ENCODE assay signal across 12 cellular contexts in genomic region chr5:172197775-172198174, GRCh38. TPM values are rescaled to one million over a fixed set of nuclear protein-coding genes. Genes with fewer than 3 reads are reported as not detected.
DNase-seq lines count a peak whose midpoint lies in the region; ATAC-seq, FAIRE-seq and TF ChIP-seq lines count a peak whose summit lies in the region.
"Not testable (repeated sequence)": the region's sequence is repeated elsewhere in the genome, so short reads cannot be mapped to it uniquely, and the experiment has no call there.
"Had no signal": no experiment of that assay in that cellular context is flagged by ENCODE, and none has a peak within 500 bp of the region (broad histone marks: within the 10 kb centered on the region; RNA-seq: fewer than 3 reads in every experiment).

No MANE protein-coding gene starts in this region.

- not testable (repeated sequence) for H3K4ac ChIP-seq in H1 (replicated peaks; ENCODE audit: insufficient read length, low read depth, low read length)

- not testable (repeated sequence) for H3K4me1 ChIP-seq in A549; HCT116 (ENCODE audit: control insufficient read depth in 1 of 2, insufficient read depth in 2 of 2, low read length in 2 of 2); H1 (replicated peaks in 1 of 4; ENCODE audit: control insufficient read depth in 3 of 4, insufficient read depth in 4 of 4, low read length in 3 of 4)
- peaks cover 12% of the 10 kb centered on the region for H3K4me1 ChIP-seq in HepG2 (ENCODE audit: insufficient read depth, low read length)

- not testable (repeated sequence) for H3K14ac ChIP-seq in H1 (ENCODE audit: insufficient read length)

- H3K4me1 Mint-ChIP-seq in WTC11: not testable (repeated sequence)

- not testable (repeated sequence) for TF ChIP-seq CTCF in A549 (IDR thresholded peaks at IDR 0.05); HCT116 (IDR thresholded peaks at IDR 0.05 in 2 of 3, conservative IDR thresholded peaks at IDR 0.05 in 1 of 3; ENCODE audit: borderline replicate concordance in 1 of 3, insufficient read depth in 1 of 3, low read depth in 2 of 3, low read length in 2 of 3); WTC11 (IDR thresholded peaks at IDR 0.05); H1 (IDR thresholded peaks at IDR 0.05; ENCODE audit: control extremely low read depth in 1 of 3, insufficient read depth in 1 of 3, low read depth in 1 of 3, low read length in 3 of 3); HepG2 (CRISPR knock-in tag; IDR thresholded peaks at IDR 0.05)

- CTCF ChIA-PET in A549 (lab: Yijun Ruan, JAX): interaction anchor here (0.6 to 5.5 kb wide), 2 partner anchors 9 to 72 kb away, joined by 6 to 49 read pairs; partner anchors contain the start of gene STK10
- CTCF ChIA-PET in HCT116 (lab: Charles Lee): interaction anchor here (1.0 kb wide), 1 partner anchor 9 kb away, joined by 4 read pairs; the partner anchor contains the start of gene STK10
- CTCF ChIA-PET in WTC11 (lab: Charles Lee); HepG2 (lab: Yijun Ruan, JAX; ENCODE audit: low intra/inter-chr PET ratio, low total read pairs): not testable (repeated sequence)
- CTCF ChIA-PET in H1 (lab: Charles Lee; ENCODE audit: partially characterized antibody): interaction anchor here (0.6 to 1.8 kb wide), 4 partner anchors 9 to 95 kb away, joined by 3 to 9 read pairs (median 5); partner anchors contain the start of gene STK10

- H4K8ac ChIP-seq in H1 (ENCODE audit: extremely low read depth, insufficient read depth, low read length): not testable (repeated sequence)

- H3K27ac Mint-ChIP-seq in WTC11: not testable (repeated sequence)

- BruUV-seq in HCT116 (replicated peaks; lab: Mats Ljungman, UMichigan); HepG2 (replicated peaks; lab: Mats Ljungman, UMichigan): not testable (repeated sequence)

- not testable (repeated sequence) for H3K23me2 ChIP-seq in H1 (ENCODE audit: low read depth, low read length)

- not testable (repeated sequence) for H3K36me3 Mint-ChIP-seq in WTC11

- not testable (repeated sequence) for TF ChIP-seq EP300 in A549 (IDR thresholded peaks at IDR 0.05); H1 (IDR thresholded peaks at IDR 0.05; ENCODE audit: borderline replicate concordance in 1 of 2, low read depth in 2 of 2, low read length in 2 of 2); HepG2 (IDR thresholded peaks at IDR 0.05; ENCODE audit: low read depth in 2 of 2, low read length in 2 of 2); HepG2 (CRISPR knock-in tag; IDR thresholded peaks at IDR 0.05; ENCODE audit: borderline replicate concordance)

- not testable (repeated sequence) for H3K4me3 Mint-ChIP-seq in WTC11

- H3K27me3 Mint-ChIP-seq in WTC11 (ENCODE audit: low read depth): not testable (repeated sequence)

- not testable (repeated sequence) for H3K27ac ChIP-seq in A549; HCT116 (ENCODE audit: low read depth, low read length); H1 (ENCODE audit: low read depth, low read length); HepG2 (ENCODE audit: extremely low read length, insufficient read depth, low read length)

- H3K23ac ChIP-seq in H1 (ENCODE audit: insufficient read length): not testable (repeated sequence)

- not testable (repeated sequence) for H3K9me3 ChIP-seq in A549; HCT116 (ENCODE audit: control insufficient read depth in 1 of 2, insufficient read depth in 1 of 2, low read depth in 1 of 2, low read length in 2 of 2); H1 (ENCODE audit: insufficient read depth in 2 of 2, low read depth in 1 of 2, low read length in 1 of 2); HepG2 (ENCODE audit: low read length)

- peaks cover 10% of the 10 kb centered on the region for H3K9me3 Mint-ChIP-seq in WTC11

- not testable (repeated sequence) for H2BK120ac ChIP-seq in H1 (replicated peaks; ENCODE audit: low read depth, low read length)

- H2AFZ ChIP-seq in HCT116 (ENCODE audit: low read depth, low read length, poor library complexity, severe bottlenecking); H1 (ENCODE audit: low read length); HepG2 (ENCODE audit: low read length): not testable (repeated sequence)

- TF ChIP-seq RAD21 in A549 (conservative IDR thresholded peaks at IDR 0.05 in 1 of 2, IDR thresholded peaks at IDR 0.05 in 1 of 2); HCT116 (IDR thresholded peaks at IDR 0.05; ENCODE audit: low read depth); H1 (IDR thresholded peaks at IDR 0.05 in 1 of 2, conservative IDR thresholded peaks at IDR 0.05 in 1 of 2; ENCODE audit: low read depth in 2 of 2, low read length in 2 of 2); HepG2 (CRISPR knock-in tag; IDR thresholded peaks at IDR 0.05): not testable (repeated sequence)

- H3K9ac ChIP-seq in HCT116 (ENCODE audit: low read length); H1 (replicated peaks in 1 of 4; ENCODE audit: extremely low read depth in 1 of 4, low read depth in 3 of 4, low read length in 3 of 4); HepG2 (ENCODE audit: insufficient read depth, low read depth, low read length): not testable (repeated sequence)

- H3K4me2 ChIP-seq in A549; HCT116 (ENCODE audit: low read length); H1 (ENCODE audit: insufficient read depth in 1 of 2, low read depth in 2 of 2, low read length in 2 of 2); HepG2 (ENCODE audit: low read depth, low read length): not testable (repeated sequence)

- not testable (repeated sequence) for H4K91ac ChIP-seq in H1 (replicated peaks; ENCODE audit: insufficient read length, low read length)

- RAD21 ChIA-PET in HCT116 (lab: Charles Lee; ENCODE audit: low non-redundant PET in 1 of 2, low total read pairs in 2 of 2, uncharacterized antibody in 2 of 2, unreplicated experiment in 2 of 2): not testable (repeated sequence)

- H3K9me2 ChIP-seq in HCT116 (ENCODE audit: insufficient read depth): not testable (repeated sequence)

- H3K18ac ChIP-seq in H1 (ENCODE audit: extremely low read depth, low read length): not testable (repeated sequence)

- H2BK20ac ChIP-seq in H1 (ENCODE audit: low read length): not testable (repeated sequence)

- H2AK5ac ChIP-seq in H1 (ENCODE audit: low read depth, low read length): not testable (repeated sequence)

- H3K79me1 ChIP-seq in H1 (ENCODE audit: low read depth, low read length): not testable (repeated sequence)

- FAIRE-seq in A549 (lab: Jason Lieb, UNC); H1 (lab: Jason Lieb, UNC); HepG2 (lab: Jason Lieb, UNC): not testable (repeated sequence)

- H3K56ac ChIP-seq in H1 (replicated peaks; ENCODE audit: insufficient read length, low read depth, low read length): not testable (repeated sequence)

- in situ Hi-C loops in HepG2 (cut with HindIII; ENCODE audit: extremely low pct_ligation_motif_present, low pct_unique_long_range_greater_than_20kb): not testable (repeated sequence)

- not testable (repeated sequence) for H3K79me2 ChIP-seq in HCT116 (ENCODE audit: insufficient read depth, low read length); H1 (ENCODE audit: control insufficient read depth in 1 of 2, insufficient read depth in 2 of 2, low read length in 2 of 2); HepG2 (ENCODE audit: insufficient read depth, low read length)

- H2BK12ac ChIP-seq in H1 (ENCODE audit: low read depth, low read length): not testable (repeated sequence)

- WGBS in A549 (ENCODE audit: missing lambda C conversion rate): 72% methylated on average over 4 of the region's 4 CpGs
- 91% methylated on average over 4 of the region's 4 CpGs; no CpG with 5 or more reads in 1 of the 2 experiments for WGBS in H1 (ENCODE audit: extremely low coverage in 1 of 2, insufficient coverage in 1 of 2, insufficient read length in 1 of 2, insufficient replicate concordance in 2 of 2, low coverage in 1 of 2, low lambda C conversion rate in 2 of 2, missing lambda C conversion rate in 1 of 2), 2 experiments
- 63% methylated on average over 4 of the region's 4 CpGs for WGBS in HepG2 (ENCODE audit: low lambda C conversion rate)

- ATAC-seq in A549, HCT116, WTC11, HepG2: not testable (repeated sequence)

- not testable (repeated sequence) for H3K27me3 ChIP-seq in HCT116 (ENCODE audit: insufficient read depth, low read length); H1 (replicated peaks in 1 of 4; ENCODE audit: control insufficient read depth in 3 of 4, extremely low read depth in 1 of 4, insufficient read depth in 3 of 4, low read length in 3 of 4); HepG2 (ENCODE audit: control insufficient read depth in 1 of 2, insufficient read depth in 2 of 2, low read length in 2 of 2)

- TF ChIP-seq POLR2A in A549 (IDR thresholded peaks at IDR 0.05; ENCODE audit: low read length); HCT116 (IDR thresholded peaks at IDR 0.05; ENCODE audit: borderline replicate concordance, extremely low read depth, insufficient read depth, insufficient read length); H1 (IDR thresholded peaks at IDR 0.05; ENCODE audit: control extremely low read depth in 1 of 2, low read depth in 2 of 2, low read length in 2 of 2); HepG2 (IDR thresholded peaks at IDR 0.05; ENCODE audit: insufficient read depth in 1 of 2, low read depth in 2 of 2, low read length in 2 of 2): not testable (repeated sequence)

- not testable (repeated sequence) for DNase-seq in A549 (ENCODE audit: low read depth in 1 of 2, low spot score in 1 of 2); HCT116 (ENCODE audit: low read depth, low spot score); WTC11 (ENCODE audit: low spot score); H1 (ENCODE audit: low read depth in 1 of 2, low spot score in 2 of 2); HepG2 (ENCODE audit: low spot score)

- H2BK15ac ChIP-seq in H1 (ENCODE audit: low read length): not testable (repeated sequence)

- not testable (repeated sequence) for H3K4me3 ChIP-seq in A549; HCT116 (replicated peaks in 1 of 2; ENCODE audit: low read depth in 1 of 2, low read length in 2 of 2); H1 (ENCODE audit: extremely low read depth in 1 of 4, insufficient read depth in 2 of 4, low read depth in 3 of 4, low read length in 4 of 4); HepG2 (replicated peaks in 1 of 3; ENCODE audit: insufficient read depth in 1 of 3, low read depth in 2 of 3, low read length in 3 of 3)

- intact Hi-C loops in HCT116 (cut with micrococcal nuclease); HepG2 (cut with micrococcal nuclease; ENCODE audit: unreplicated experiment): not testable (repeated sequence)

- H4K5ac ChIP-seq in H1 (ENCODE audit: insufficient read length, low read depth, low read length): not testable (repeated sequence)

- not testable (repeated sequence) for H2BK5ac ChIP-seq in H1 (ENCODE audit: low read depth, low read length)

- POLR2A ChIA-PET in A549 (lab: Yijun Ruan, JAX); HCT116 (lab: Charles Lee); WTC11 (lab: Charles Lee); HepG2 (lab: Yijun Ruan, JAX): not testable (repeated sequence)
- POLR2A ChIA-PET in H1 (lab: Charles Lee; ENCODE audit: partially characterized antibody): interaction anchor here (1.3 kb wide), 1 partner anchor 85 kb away, joined by 3 read pairs; no protein-coding TSS in a partner anchor

- not testable (repeated sequence) for H3K36me3 ChIP-seq in HCT116 (ENCODE audit: control insufficient read depth in 1 of 2, insufficient read depth in 2 of 2, low read length in 2 of 2); H1 (ENCODE audit: control insufficient read depth in 2 of 4, insufficient read depth in 4 of 4, low read length in 3 of 4); HepG2 (replicated peaks in 1 of 2; ENCODE audit: control insufficient read depth in 1 of 2, insufficient read depth in 2 of 2, low read length in 2 of 2)

- H4K20me1 ChIP-seq in HCT116 (ENCODE audit: insufficient read depth); H1 (replicated peaks in 1 of 2; ENCODE audit: control insufficient read depth in 1 of 2, insufficient read depth in 2 of 2, low read length in 2 of 2); HepG2 (ENCODE audit: insufficient read depth, low read length): not testable (repeated sequence)

RNA-seq across cellular contexts. Expression of gene EFCAB9, which starts 3.8 kb away (rescaled TPM):
- polyA plus RNA-seq in A549 (2011; rRNA removed): not detected in 2 replicates
- not detected in 2 replicates for polyA plus RNA-seq in A549 (2012; cell fraction: cytosol; rRNA removed)
- not detected in 2 replicates for polyA plus RNA-seq in A549 (2012; cell fraction: nucleus; rRNA removed)
- polyA plus RNA-seq in A549 (2017; fragmentation: RNase III; extraction: RNeasy Plus Mini Kit Qiagen cat#74134 plus additional on column Dnase treatment): not detected in 3 replicates
- polyA minus RNA-seq in A549 (2011; rRNA and poly(A)+ RNA removed): not detected in 2 replicates
- total RNA-seq in HCT116 (2021; ENCODE audit: unreplicated experiment): not detected
- not detected in 2 replicates for polyA plus RNA-seq in HCT116 (2012)
- total RNA-seq in WTC11 (2021): not detected in 3 replicates
- not detected in 2 replicates for total RNA-seq in H1 (2021; fragmentation: NEBNext Ultra II Directional; extraction: Animal tissue kit (Norgen Biotek cat#: 25700))
- not detected in 2 replicates for polyA plus RNA-seq in H1 (2011; rRNA removed)
- polyA plus RNA-seq in H1 (2011; cell fraction: cytosol; rRNA removed): not detected
- polyA plus RNA-seq in H1 (2011; cell fraction: nucleus; rRNA removed): not detected
- not detected in 4 replicates for polyA plus RNA-seq in H1 (2012, experiment 1 of 2)
- not detected for polyA plus RNA-seq in H1 (2012, experiment 2 of 2)
- polyA plus RNA-seq in H1 (2013, experiment 1 of 2): not detected
- not detected for polyA plus RNA-seq in H1 (2013, experiment 2 of 2)
- polyA minus RNA-seq in H1 (2011; rRNA and poly(A)+ RNA removed): not detected in 2 replicates
- polyA minus RNA-seq in H1 (2011; cell fraction: cytosol; rRNA and poly(A)+ RNA removed): not detected
- polyA minus RNA-seq in H1 (2011; cell fraction: nucleus; rRNA and poly(A)+ RNA removed): not detected
- not detected in 2 replicates for total RNA-seq in HepG2 (2016; rRNA removed; fragmentation: Illumina TruSeq; extraction: Trizol)
- total RNA-seq in HepG2 (2016; cell fraction: cytosol; rRNA removed; fragmentation: Illumina TruSeq; extraction: Trizol; ENCODE audit: low read depth): not detected in 2 replicates
- total RNA-seq in HepG2 (2016; cell fraction: insoluble cytoplasmic fraction; rRNA removed; fragmentation: Illumina TruSeq; extraction: Trizol): not detected in 2 replicates
- total RNA-seq in HepG2 (2016; cell fraction: membrane; rRNA removed; fragmentation: Illumina TruSeq; extraction: Trizol): not detected in 2 replicates
- total RNA-seq in HepG2 (2016; cell fraction: nucleus; rRNA removed; fragmentation: Illumina TruSeq; extraction: Trizol): not detected in 2 replicates
- polyA plus RNA-seq in HepG2 (2011; rRNA removed): not detected in 2 replicates
- not detected in 2 replicates for polyA plus RNA-seq in HepG2 (2011; cell fraction: cytosol; rRNA removed)
- polyA plus RNA-seq in HepG2 (2011; cell fraction: nucleus; rRNA removed): not detected in 2 replicates
- polyA plus RNA-seq in HepG2 (2012): not detected in 2 replicates
- polyA plus RNA-seq in HepG2 (2016; cell fraction: cytosol; fragmentation: Illumina TruSeq; extraction: Trizol; ENCODE audit: low read depth): not detected in 2 replicates
- polyA plus RNA-seq in HepG2 (2016; cell fraction: insoluble cytoplasmic fraction; fragmentation: Illumina TruSeq; extraction: Trizol; ENCODE audit: low read depth): not detected in 2 replicates
- not detected in 2 replicates for polyA plus RNA-seq in HepG2 (2016; cell fraction: membrane; fragmentation: Illumina TruSeq; extraction: Trizol; ENCODE audit: low read depth)
- polyA plus RNA-seq in HepG2 (2016; cell fraction: nucleus; fragmentation: Illumina TruSeq; extraction: Trizol; ENCODE audit: insufficient read depth, low read depth): not detected in 2 replicates
- not detected in 2 replicates for polyA minus RNA-seq in HepG2 (2011; rRNA and poly(A)+ RNA removed; ENCODE audit: low replicate concordance)
- not detected in 2 replicates for polyA minus RNA-seq in HepG2 (2011; cell fraction: cytosol; rRNA and poly(A)+ RNA removed)
- polyA minus RNA-seq in HepG2 (2011; cell fraction: nucleus; rRNA and poly(A)+ RNA removed): not detected in 2 replicates
- total RNA-seq: A172; A673; CD4-positive, alpha-beta memory T cell; CD4-positive, CD25-positive, alpha-beta regulatory T cell; CD8-positive, alpha-beta memory T cell had no signal
- polyA plus RNA-seq: AG04450; CD14-positive monocyte; CD4-positive, alpha-beta memory T cell; CD4-positive, CD25-positive, alpha-beta regulatory T cell; CD8-positive, alpha-beta memory T cell had no signal

RNA-seq across cellular contexts. Expression of gene STK10, which starts 9.8 kb away (rescaled TPM):
- polyA plus RNA-seq in A549 (2011; rRNA removed): 4.3 and 5.3 TPM in 2 replicates
- 5.9 and 7.5 TPM in 2 replicates for polyA plus RNA-seq in A549 (2012; cell fraction: cytosol; rRNA removed)
- 26.5 and 27.8 TPM in 2 replicates for polyA plus RNA-seq in A549 (2012; cell fraction: nucleus; rRNA removed)
- polyA plus RNA-seq in A549 (2017; fragmentation: RNase III; extraction: RNeasy Plus Mini Kit Qiagen cat#74134 plus additional on column Dnase treatment): 12.0 to 13.4 TPM (median 13.1 TPM) in 3 replicates
- polyA minus RNA-seq in A549 (2011; rRNA and poly(A)+ RNA removed): 13.2 and 13.9 TPM in 2 replicates
- total RNA-seq in HCT116 (2021; ENCODE audit: unreplicated experiment): 22.9 TPM
- 14.5 and 15.3 TPM in 2 replicates for polyA plus RNA-seq in HCT116 (2012)
- 13.1 to 20.5 TPM (median 15.0 TPM) in 3 replicates for total RNA-seq in WTC11 (2021)
- total RNA-seq in H1 (2021; fragmentation: NEBNext Ultra II Directional; extraction: Animal tissue kit (Norgen Biotek cat#: 25700)): 20.8 and 21.4 TPM in 2 replicates
- 10.5 and 11.2 TPM in 2 replicates for polyA plus RNA-seq in H1 (2011; rRNA removed)
- 9.1 TPM for polyA plus RNA-seq in H1 (2011; cell fraction: cytosol; rRNA removed)
- 23.7 TPM for polyA plus RNA-seq in H1 (2011; cell fraction: nucleus; rRNA removed)
- polyA plus RNA-seq in H1 (2012, experiment 1 of 2): 13.1 to 18.3 TPM (median 14.2 TPM) in 4 replicates
- polyA plus RNA-seq in H1 (2012, experiment 2 of 2): 10.4 TPM
- polyA plus RNA-seq in H1 (2013, experiment 1 of 2): 10.8 TPM
- 9.6 TPM for polyA plus RNA-seq in H1 (2013, experiment 2 of 2)
- 10.5 and 10.7 TPM in 2 replicates for polyA minus RNA-seq in H1 (2011; rRNA and poly(A)+ RNA removed)
- polyA minus RNA-seq in H1 (2011; cell fraction: cytosol; rRNA and poly(A)+ RNA removed): 16.5 TPM
- 21.9 TPM for polyA minus RNA-seq in H1 (2011; cell fraction: nucleus; rRNA and poly(A)+ RNA removed)
- 6.2 and 7.2 TPM in 2 replicates for total RNA-seq in HepG2 (2016; rRNA removed; fragmentation: Illumina TruSeq; extraction: Trizol)
- total RNA-seq in HepG2 (2016; cell fraction: cytosol; rRNA removed; fragmentation: Illumina TruSeq; extraction: Trizol; ENCODE audit: low read depth): 2.5 and 3.0 TPM in 2 replicates
- 4.8 and 6.1 TPM in 2 replicates for total RNA-seq in HepG2 (2016; cell fraction: insoluble cytoplasmic fraction; rRNA removed; fragmentation: Illumina TruSeq; extraction: Trizol)
- total RNA-seq in HepG2 (2016; cell fraction: membrane; rRNA removed; fragmentation: Illumina TruSeq; extraction: Trizol): 3.2 and 4.9 TPM in 2 replicates
- total RNA-seq in HepG2 (2016; cell fraction: nucleus; rRNA removed; fragmentation: Illumina TruSeq; extraction: Trizol): 5.9 and 8.3 TPM in 2 replicates
- polyA plus RNA-seq in HepG2 (2011; rRNA removed): 7.0 and 7.8 TPM in 2 replicates
- polyA plus RNA-seq in HepG2 (2011; cell fraction: cytosol; rRNA removed): 3.7 and 4.6 TPM in 2 replicates
- 14.1 and 17.0 TPM in 2 replicates for polyA plus RNA-seq in HepG2 (2011; cell fraction: nucleus; rRNA removed)
- 7.2 and 8.7 TPM in 2 replicates for polyA plus RNA-seq in HepG2 (2012)
- polyA plus RNA-seq in HepG2 (2016; cell fraction: cytosol; fragmentation: Illumina TruSeq; extraction: Trizol; ENCODE audit: low read depth): 1.5 and 2.9 TPM in 2 replicates
- 3.6 and 4.4 TPM in 2 replicates for polyA plus RNA-seq in HepG2 (2016; cell fraction: insoluble cytoplasmic fraction; fragmentation: Illumina TruSeq; extraction: Trizol; ENCODE audit: low read depth)
- 2.6 and 3.6 TPM in 2 replicates for polyA plus RNA-seq in HepG2 (2016; cell fraction: membrane; fragmentation: Illumina TruSeq; extraction: Trizol; ENCODE audit: low read depth)
- 8.3 and 9.7 TPM in 2 replicates for polyA plus RNA-seq in HepG2 (2016; cell fraction: nucleus; fragmentation: Illumina TruSeq; extraction: Trizol; ENCODE audit: insufficient read depth, low read depth)
- 22.6 and 29.6 TPM in 2 replicates for polyA minus RNA-seq in HepG2 (2011; rRNA and poly(A)+ RNA removed; ENCODE audit: low replicate concordance)
- 6.8 and 10.3 TPM in 2 replicates for polyA minus RNA-seq in HepG2 (2011; cell fraction: cytosol; rRNA and poly(A)+ RNA removed)
- polyA minus RNA-seq in HepG2 (2011; cell fraction: nucleus; rRNA and poly(A)+ RNA removed): 17.4 and 22.1 TPM in 2 replicates
